Comparison of ENCODE assay signal across 18 cellular contexts in the genomic region with DNA sequence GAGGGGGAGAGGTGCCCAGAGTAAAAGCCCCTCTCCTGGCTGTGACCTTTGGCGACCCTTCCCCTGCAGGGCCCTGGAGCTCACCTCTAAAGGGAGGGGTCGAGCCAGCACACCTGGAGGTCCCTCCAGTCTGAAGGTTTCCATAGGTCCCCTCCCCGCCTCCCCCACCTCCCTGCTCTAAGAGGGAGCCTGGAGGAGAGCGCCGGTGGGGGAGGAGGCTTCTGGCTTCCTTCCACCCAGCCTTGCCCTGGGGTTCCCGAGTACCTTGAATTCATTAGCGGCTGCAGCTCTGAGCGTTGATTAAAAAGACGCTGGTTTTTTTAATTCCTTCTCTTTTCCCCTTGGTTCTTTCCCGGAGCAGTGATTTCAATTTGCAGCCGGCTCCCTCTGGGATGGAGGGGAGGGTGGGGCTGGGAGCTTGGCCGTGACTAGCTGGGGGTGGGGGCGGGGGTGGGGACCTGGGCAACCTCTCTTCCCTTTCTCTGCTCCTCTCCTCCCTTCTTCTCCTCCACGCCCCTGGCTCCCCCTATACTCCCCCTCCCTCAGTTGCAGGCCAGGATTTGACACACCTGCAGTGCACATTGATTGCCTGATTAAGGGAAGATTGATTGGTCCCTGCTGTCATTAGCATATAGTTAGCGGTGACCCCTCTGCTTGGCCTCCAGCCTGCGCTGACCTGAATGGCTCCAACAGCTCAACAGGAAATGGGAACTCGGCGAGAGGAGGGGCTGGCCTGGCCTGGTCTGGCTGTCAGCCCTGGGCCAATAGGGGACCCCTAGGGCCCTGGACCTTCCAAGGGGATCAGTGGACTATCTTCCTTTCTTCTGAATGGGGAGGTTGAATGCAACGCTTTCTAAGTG.
A peak's percentile ranks its signal among the peaks of the same experiment; 100 is the strongest.
DNase-seq lines count a peak whose midpoint lies in the region; ATAC-seq and TF ChIP-seq lines count a peak whose summit lies in the region.
"Had no signal": no experiment of that assay in that cellular context is flagged by ENCODE, and none has a peak within 500 bp of the region (broad histone marks: within the 10 kb centered on the region; RNA-seq: fewer than 3 reads in every experiment).

No MANE protein-coding gene starts in this region.

- H3K27me3 ChIP-seq in iPS DF 6.9 (ENCODE audit: control insufficient read depth, insufficient read depth, low read length) (no peaks in the 10 kb centered on the region), mammary epithelial cell (ENCODE audit: insufficient read depth, low read length) (no peaks in the 10 kb centered on the region)
- H3K27me3 ChIP-seq: BLaER1 had no signal

- peak; percentile 33 for DNase-seq in DMS 273 (lab: John Stamatoyannopoulos, UW; ENCODE audit: unreplicated experiment)
- DNase-seq in DMS 273 treated with DMSO at 0.1 percent for 48 hours (lab: John Stamatoyannopoulos, UW) = no peak
- peak; percentile 84 for DNase-seq in NCI-H2171 treated with DMSO at 0.1 percent for 48 hours (lab: John Stamatoyannopoulos, UW)
- DNase-seq in iPS DF 6.9 (ENCODE audit: low read depth, low spot score) = peak; percentile 64
- DNase-seq in posterior vena cava (ENCODE audit: low spot score) = peak; percentile 29
- no peak for DNase-seq in mammary epithelial cell
- no peak for DNase-seq in NCI-H1694 (lab: John Stamatoyannopoulos, UW)
- DNase-seq: islet precursor cell; Karpas-422; naive B cell; small intestine; stimulated activated CD4-positive, alpha-beta T cell treated with anti-CD3 and anti-CD28 coated beads, Interleukin-4, amount 100 ng/mL, for 1 hour had no signal

- H2AFZ ChIP-seq in mammary epithelial cell (ENCODE audit: low read depth, low read length) = no peak overlapping the region

- H3K4me3 ChIP-seq in iPS DF 6.9 (ENCODE audit: low read length) (peak overlapping the region; percentile 8; the same call in 1 of the 2 replicates), mammary epithelial cell (replicated peaks in 1 of 3; ENCODE audit: insufficient read depth in 1 of 3, low read depth in 2 of 3, low read length in 3 of 3) (no peak overlapping the region)
- H3K4me3 ChIP-seq: BLaER1, gastroesophageal sphincter had no signal

- H3K4me1 Mint-ChIP-seq in stimulated activated memory B cell treated with anti-CD40 and anti-IgM and Interleukin-4, amounts not matched to agents 10 μg/mL and 1 μg/mL and 100 μg/mL, for 72 hours = no peaks in the 10 kb centered on the region
- H3K4me1 Mint-ChIP-seq: naive B cell had no signal

- H3K4me1 ChIP-seq in iPS DF 6.9 (ENCODE audit: control insufficient read depth, insufficient read depth, low read length) = peaks cover 15% of the 10 kb centered on the region
- no peaks in the 10 kb centered on the region for H3K4me1 ChIP-seq in mammary epithelial cell (ENCODE audit: insufficient read depth, low read length)
- H3K4me1 ChIP-seq: BLaER1, gastroesophageal sphincter had no signal

- no TSS peak for BruUV-seq in mammary epithelial cell (replicated peaks; lab: Mats Ljungman, UMichigan)

- ATAC-seq in stimulated activated memory B cell treated with anti-CD40 and anti-IgM and Interleukin-4, amounts not matched to agents 10 μg/mL and 1 μg/mL and 100 μg/mL, for 72 hours = no peak
- ATAC-seq: activated CD4-positive, CD25-positive, alpha-beta regulatory T cell treated with anti-CD3 and anti-CD28 coated beads, Interleukin-2, amount 50 U/mL, for 24 hours; esophagus mucosa; gastroesophageal sphincter had no signal

- dilution Hi-C loops in mammary epithelial cell (cut with HindIII; ENCODE audit: low sequenced_read_pairs) = no loop called here

- H3K4me2 ChIP-seq in mammary epithelial cell (ENCODE audit: insufficient read depth, low read depth, low read length) = no peak overlapping the region
- H3K4me2 ChIP-seq: BLaER1 had no signal

- H3K36me3 Mint-ChIP-seq in stimulated activated memory B cell treated with anti-CD40 and anti-IgM and Interleukin-4, amounts not matched to agents 10 μg/mL and 1 μg/mL and 100 μg/mL, for 72 hours = no peaks in the 10 kb centered on the region
- H3K36me3 Mint-ChIP-seq: naive B cell had no signal

- in situ Hi-C loops in mammary epithelial cell (cut with MboI; ENCODE audit: low sequenced_read_pairs in 2 of 2) = no loop called here

- no peaks in the 10 kb centered on the region for H4K20me1 ChIP-seq in mammary epithelial cell (ENCODE audit: insufficient read depth, low read length)
- H4K20me1 ChIP-seq: BLaER1 had no signal

- H3K27ac ChIP-seq in iPS DF 6.9 (ENCODE audit: low read length) = no peak overlapping the region
- no peak overlapping the region for H3K27ac ChIP-seq in mammary epithelial cell (ENCODE audit: insufficient read depth, low read depth, low read length)
- H3K27ac ChIP-seq: 22Rv1, BLaER1, gastroesophageal sphincter had no signal

- H3K9me3 ChIP-seq in iPS DF 6.9 (ENCODE audit: control insufficient read depth, insufficient read depth, low read length) = no peaks in the 10 kb centered on the region
- no peaks in the 10 kb centered on the region for H3K9me3 ChIP-seq in mammary epithelial cell (replicated peaks; ENCODE audit: insufficient read depth, low read length)
- H3K9me3 ChIP-seq: BLaER1 had no signal

- H3K27ac Mint-ChIP-seq in stimulated activated memory B cell treated with anti-CD40 and anti-IgM and Interleukin-4, amounts not matched to agents 10 μg/mL and 1 μg/mL and 100 μg/mL, for 72 hours = no peak overlapping the region
- H3K27ac Mint-ChIP-seq: naive B cell had no signal

- no peak overlapping the region for H3K9ac ChIP-seq in mammary epithelial cell (ENCODE audit: insufficient read depth, low read length)
- H3K9ac ChIP-seq: BLaER1 had no signal

- CTCF ChIA-PET in mammary epithelial cell (lab: Charles Lee; ENCODE audit: low non-redundant PET) = no interaction called here

- H3K4me3 Mint-ChIP-seq in stimulated activated memory B cell treated with anti-CD40 and anti-IgM and Interleukin-4, amounts not matched to agents 10 μg/mL and 1 μg/mL and 100 μg/mL, for 72 hours = no peak overlapping the region
- H3K4me3 Mint-ChIP-seq: naive B cell had no signal

- peaks cover 76% of the 10 kb centered on the region for H3K27me3 Mint-ChIP-seq in stimulated activated memory B cell treated with anti-CD40 and anti-IgM and Interleukin-4, amounts not matched to agents 10 μg/mL and 1 μg/mL and 100 μg/mL, for 72 hours

- WGBS in iPS DF 6.9 (ENCODE audit: insufficient coverage, insufficient read length) = no CpG with 5 or more reads among the region's 19 CpGs
- WGBS in mammary epithelial cell (ENCODE audit: low coverage, missing lambda C conversion rate) = 38% methylated on average over 9 of the region's 19 CpGs

- intact Hi-C loops in posterior vena cava (cut with DNase I) (no loop called here), mammary epithelial cell (cut with micrococcal nuclease) (no loop called here)

- no peaks in the 10 kb centered on the region for H3K79me2 ChIP-seq in mammary epithelial cell (ENCODE audit: insufficient read depth, low read length)

- no peak for TF ChIP-seq CTCF in mammary epithelial cell (conservative IDR thresholded peaks at IDR 0.05 in 1 of 2, IDR thresholded peaks at IDR 0.05 in 1 of 2; ENCODE audit: extremely low read depth in 1 of 2, insufficient read depth in 1 of 2, low read depth in 1 of 2, low read length in 2 of 2)

- H3K9me3 Mint-ChIP-seq in stimulated activated memory B cell treated with anti-CD40 and anti-IgM and Interleukin-4, amounts not matched to agents 10 μg/mL and 1 μg/mL and 100 μg/mL, for 72 hours = no peaks in the 10 kb centered on the region

- H3K36me3 ChIP-seq in iPS DF 6.9 (ENCODE audit: control insufficient read depth, insufficient read depth, low read length) (no peaks in the 10 kb centered on the region), mammary epithelial cell (ENCODE audit: insufficient read depth, low read length) (no peaks in the 10 kb centered on the region)
- H3K36me3 ChIP-seq: BLaER1, gastroesophageal sphincter had no signal

Comparison
In these comparisons a context has a peak if more than half of its experiments do, and no peak if none do; other contexts are left out.
1. DNase-seq: peak in DMS 273 (single experiment), NCI-H2171 treated with DMSO at 0.1 percent for 48 hours (single experiment), iPS DF 6.9 (single experiment) and posterior vena cava (single experiment); none in DMS 273 treated with DMSO at 0.1 percent for 48 hours (single experiment), mammary epithelial cell (single experiment) and NCI-H1694 (single experiment).